Comparison of ENCODE assay signal across 15 cellular contexts in the genomic region with DNA sequence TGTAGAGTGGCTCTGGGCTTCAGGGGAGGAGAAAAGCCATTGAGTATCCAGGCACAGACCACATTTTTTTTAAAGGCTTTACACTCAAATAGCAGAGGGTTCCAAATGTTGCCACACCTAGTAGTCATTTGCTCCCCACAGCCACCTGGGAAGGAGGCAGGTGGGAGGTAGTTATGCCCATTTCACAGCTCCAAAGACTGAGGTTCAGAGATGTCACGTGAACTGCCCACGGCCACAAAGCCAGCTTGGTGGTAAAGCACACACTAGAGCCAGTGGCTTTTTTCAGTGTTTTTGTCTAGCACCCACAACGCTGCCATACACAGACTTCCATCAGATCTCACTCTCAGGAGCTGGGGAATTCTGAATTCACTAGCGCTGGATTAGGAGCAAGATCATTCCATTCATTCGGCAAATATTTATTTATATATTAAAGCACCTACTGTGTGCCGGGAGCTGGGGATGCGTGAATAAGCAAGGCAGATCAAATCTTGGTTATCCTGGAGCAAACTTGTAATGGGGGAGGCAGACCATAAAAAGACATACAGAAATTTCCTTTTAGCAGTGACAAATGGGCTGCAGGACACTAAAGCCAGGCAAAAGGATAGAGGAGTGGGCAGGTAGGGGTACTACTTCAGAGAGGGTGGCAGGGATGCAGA. TPM values are rescaled to one million over a fixed set of nuclear protein-coding genes. Genes with fewer than 3 reads are reported as not detected.
DNase-seq lines count a peak whose midpoint lies in the region; ATAC-seq and TF ChIP-seq lines count a peak whose summit lies in the region.
"Had no signal": no experiment of that assay in that cellular context is flagged by ENCODE, and none has a peak within 500 bp of the region (broad histone marks: within the 10 kb centered on the region; RNA-seq: fewer than 3 reads in every experiment).

No MANE protein-coding gene starts in this region.

- no peak overlapping the region for H3K27ac ChIP-seq in CD8-positive, alpha-beta T cell (ENCODE audit: low read depth, low read length)
- peak overlapping the region; percentile 66 for H3K27ac ChIP-seq in KMS-11
- H3K27ac ChIP-seq in layer of hippocampus (ENCODE audit: low read depth, low read length): peak overlapping the region; percentile 27

- H3K27me3 ChIP-seq in CD8-positive, alpha-beta T cell (ENCODE audit: insufficient read depth, low read length): no peaks in the 10 kb centered on the region
- H3K27me3 ChIP-seq in KMS-11 (ENCODE audit: insufficient read depth, low read depth) (no peaks in the 10 kb centered on the region), layer of hippocampus (ENCODE audit: control insufficient read depth, insufficient read depth, low read length) (no peaks in the 10 kb centered on the region)

- H3K27me3 Mint-ChIP-seq in CD8-positive, alpha-beta T cell (ENCODE audit: low read depth): no peaks in the 10 kb centered on the region
- no peaks in the 10 kb centered on the region for H3K27me3 Mint-ChIP-seq in activated T-helper 17 cell treated with anti-CD3 and anti-CD28 coated beads, Interleukin-2, amount 50 U/mL, for 72 hours
- H3K27me3 Mint-ChIP-seq: B cell had no signal

- H4K20me1 ChIP-seq in KMS-11 (ENCODE audit: insufficient read depth): no peaks in the 10 kb centered on the region

- no peak overlapping the region for H3K4me3 Mint-ChIP-seq in CD8-positive, alpha-beta T cell
- no peak overlapping the region for H3K4me3 Mint-ChIP-seq in activated T-helper 17 cell treated with anti-CD3 and anti-CD28 coated beads, Interleukin-2, amount 50 U/mL, for 72 hours
- H3K4me3 Mint-ChIP-seq: T-helper 1 cell treated with Interleukin-12 subunit alpha and Interleukin-12 subunit beta and Interleukin-4 antibody, amounts not matched to agents 30 μg/mL and 1 μg/mL, for 36 hours had no signal

- ATAC-seq in CD8-positive, alpha-beta T cell: peak; percentile 22
- ATAC-seq in activated T-helper 17 cell treated with anti-CD3 and anti-CD28 coated beads, Interleukin-2, amount 50 U/mL, for 72 hours (replicated peaks): no peak
- ATAC-seq in HG03378 (IDR thresholded peaks at IDR 0.05; ENCODE audit: unreplicated experiment): no peak

- peaks cover 12% of the 10 kb centered on the region for H3K4me1 ChIP-seq in CD8-positive, alpha-beta T cell (ENCODE audit: insufficient read depth, low read length)
- peaks cover 80% of the 10 kb centered on the region for H3K4me1 ChIP-seq in KMS-11 (ENCODE audit: low read depth, poor library complexity, severe bottlenecking)

- H3K4me1 Mint-ChIP-seq in CD8-positive, alpha-beta T cell (ENCODE audit: low read depth): peaks cover 38% of the 10 kb centered on the region
- no peaks in the 10 kb centered on the region for H3K4me1 Mint-ChIP-seq in activated T-helper 17 cell treated with anti-CD3 and anti-CD28 coated beads, Interleukin-2, amount 50 U/mL, for 72 hours

- H3K79me2 ChIP-seq in KMS-11 (ENCODE audit: insufficient read depth, low read depth): peaks cover 98% of the 10 kb centered on the region

- POLR2A ChIA-PET in CD8-positive, alpha-beta T cell (lab: Charles Lee): interaction anchor here (1.2 to 1.5 kb wide), 2 partner anchors 13 to 89 kb away, joined by 3 to 7 read pairs; partner anchors contain the start of gene ATP6V1G1

- no peaks in the 10 kb centered on the region for H3K36me3 Mint-ChIP-seq in CD8-positive, alpha-beta T cell
- H3K36me3 Mint-ChIP-seq in activated T-helper 17 cell treated with anti-CD3 and anti-CD28 coated beads, Interleukin-2, amount 50 U/mL, for 72 hours (ENCODE audit: low read depth): no peaks in the 10 kb centered on the region

- no peaks in the 10 kb centered on the region for H3K9me3 ChIP-seq in CD8-positive, alpha-beta T cell (ENCODE audit: low read length)

- TF ChIP-seq CTCF in CD8-positive, alpha-beta T cell (IDR thresholded peaks at IDR 0.05): no peak
- no peak for TF ChIP-seq CTCF in KMS-11 (conservative IDR thresholded peaks at IDR 0.05; ENCODE audit: low read depth, low read length)

- H3K36me3 ChIP-seq in CD8-positive, alpha-beta T cell (ENCODE audit: insufficient read depth, low read length): no peaks in the 10 kb centered on the region
- H3K36me3 ChIP-seq in KMS-11 (ENCODE audit: insufficient read depth): no peaks in the 10 kb centered on the region

- H3K9me3 Mint-ChIP-seq in CD8-positive, alpha-beta T cell: no peaks in the 10 kb centered on the region
- no peaks in the 10 kb centered on the region for H3K9me3 Mint-ChIP-seq in activated T-helper 17 cell treated with anti-CD3 and anti-CD28 coated beads, Interleukin-2, amount 50 U/mL, for 72 hours
- H3K9me3 Mint-ChIP-seq: T-helper 1 cell treated with Interleukin-12 subunit alpha and Interleukin-12 subunit beta and Interleukin-4 antibody, amounts not matched to agents 30 μg/mL and 1 μg/mL, for 36 hours had no signal

- intact Hi-C loops in CD8-positive, alpha-beta T cell (cut with DNase I, micrococcal nuclease): no loop called here

- CTCF ChIA-PET in CD8-positive, alpha-beta T cell (lab: Charles Lee): interaction anchor here (2.7 kb wide), 1 partner anchor 10 kb away, joined by 13 read pairs; no protein-coding TSS in a partner anchor

- H3K4me2 ChIP-seq in KMS-11: peak overlapping the region; percentile 99

- H2AFZ ChIP-seq in KMS-11 (ENCODE audit: low read depth): no peak overlapping the region

- no peak overlapping the region for H3K4me3 ChIP-seq in CD8-positive, alpha-beta T cell (ENCODE audit: low read depth, low read length)
- H3K4me3 ChIP-seq in KMS-11 (IDR thresholded peaks at IDR 0.05; ENCODE audit: insufficient read depth, low read depth, low read length): no peak overlapping the region

- peak overlapping the region; percentile 2; the same call in 1 of the 2 replicates for H3K9ac ChIP-seq in KMS-11

- DNase-seq in CD8-positive, alpha-beta T cell: no peak
- DNase-seq in NCI-H345 (lab: John Stamatoyannopoulos, UW) (no peak), NCI-H2081 (lab: John Stamatoyannopoulos, UW) (no peak)
- DNase-seq: GF-D8, GOT3, IMR-90, NCI-H1436, NCI-H2029, SHP77 treated with DMSO at 0.1 percent for 48 hours had no signal

- H3K27ac Mint-ChIP-seq in CD8-positive, alpha-beta T cell: no peak overlapping the region
- peak overlapping the region; percentile 20 for H3K27ac Mint-ChIP-seq in activated T-helper 17 cell treated with anti-CD3 and anti-CD28 coated beads, Interleukin-2, amount 50 U/mL, for 72 hours
- H3K27ac Mint-ChIP-seq: B cell; T-helper 1 cell treated with Interleukin-12 subunit alpha and Interleukin-12 subunit beta and Interleukin-4 antibody, amounts not matched to agents 30 μg/mL and 1 μg/mL, for 36 hours had no signal

RNA-seq across cellular contexts. Expression of gene WHRN, which starts 7.4 kb away (rescaled TPM):
- total RNA-seq in CD8-positive, alpha-beta T cell: 10 to 100 TPM; 41.9 to 45.5 TPM
- 10 to 100 TPM in 1 of 2 donors, 1 to 10 TPM in 1; 4.0 to 29.1 TPM for total RNA-seq in activated T-helper 17 cell treated with anti-CD3 and anti-CD28 coated beads, Interleukin-2, amount 50 U/mL, for 72 hours
